19 cellular contexts compared by ENCODE assay signal in genomic region chr5:145872486-145872885, GRCh38. TPM values are rescaled to one million over a fixed set of nuclear protein-coding genes. Genes with fewer than 3 reads are reported as not detected.
DNase-seq lines count a peak whose midpoint lies in the region; TF ChIP-seq lines count a peak whose summit lies in the region.
"Had no signal": no experiment of that assay in that cellular context is flagged by ENCODE, and none has a peak within 500 bp of the region (broad histone marks: within the 10 kb centered on the region; RNA-seq: fewer than 3 reads in every experiment).

No MANE protein-coding gene starts in this region.

- DNase-seq in NCI-H1105 (lab: John Stamatoyannopoulos, UW) (peak; percentile 7), NCI-H1105 treated with DMSO at 0.1 percent for 48 hours (lab: John Stamatoyannopoulos, UW) (no peak), SJCRH30 (peak; percentile 4 to 26), retinal pigment epithelial cell (ENCODE audit: low read depth) (peak; percentile 17), tibial nerve (ENCODE audit: low spot score in 2 of 2) (no peak), OCI-M1 (lab: John Stamatoyannopoulos, UW) (no peak)
- no peak for DNase-seq in effector CD8-positive, alpha-beta T cell (lab: John Stamatoyannopoulos, UW)
- DNase-seq: DMS79 treated with DMSO at 0.1 percent for 48 hours, GDM1, GOT3, NCI-H1092, NCI-H1694 treated with DMSO at 0.1 percent for 48 hours, NCI-H510A treated with DMSO at 0.1 percent for 48 hours, SIG-M5 had no signal

- H3K4me2 ChIP-seq in KMS-11: peak overlapping the region; percentile 52
- H3K4me2 ChIP-seq: BLaER1 treated with 17β-estradiol and CSF1 and Interleukin-3, amounts not matched to agents 10 nM and 100 nM had no signal

- no peaks in the 10 kb centered on the region for H3K9me3 ChIP-seq in SJCRH30 (replicated peaks)
- H3K9me3 ChIP-seq in tibial nerve: no peaks in the 10 kb centered on the region
- H3K9me3 ChIP-seq: BLaER1 treated with 17β-estradiol and CSF1 and Interleukin-3, amounts not matched to agents 10 nM and 100 nM had no signal

- H3K4me1 ChIP-seq in KMS-11 (ENCODE audit: low read depth, poor library complexity, severe bottlenecking) (peaks cover 15% of the 10 kb centered on the region), SJCRH30 (no peaks in the 10 kb centered on the region), tibial nerve (no peaks in the 10 kb centered on the region)

- H3K9ac ChIP-seq in KMS-11: no peak overlapping the region
- H3K9ac ChIP-seq: BLaER1 treated with 17β-estradiol and CSF1 and Interleukin-3, amounts not matched to agents 10 nM and 100 nM had no signal

- no peak for TF ChIP-seq EP300 in tibial nerve (IDR thresholded peaks at IDR 0.05)

- whole genome bisulfite sequencing in tibial nerve, 2 donors: 64 to 69% methylated on average over 8 of the region's 8 CpGs

- H3K27ac ChIP-seq in KMS-11 (peak overlapping the region; percentile 45; the same call in 1 of the 2 replicates), SJCRH30 (no peak overlapping the region), tibial nerve (no peak overlapping the region)
- H3K27ac ChIP-seq: BLaER1 treated with 17β-estradiol and CSF1 and Interleukin-3, amounts not matched to agents 10 nM and 100 nM had no signal

- H3K36me3 ChIP-seq in KMS-11 (ENCODE audit: insufficient read depth): no peaks in the 10 kb centered on the region
- H3K36me3 ChIP-seq in SJCRH30: no peaks in the 10 kb centered on the region
- H3K36me3 ChIP-seq in tibial nerve: no peaks in the 10 kb centered on the region
- H3K36me3 ChIP-seq: BLaER1 treated with 17β-estradiol and CSF1 and Interleukin-3, amounts not matched to agents 10 nM and 100 nM had no signal

- TF ChIP-seq CTCF in KMS-11 (conservative IDR thresholded peaks at IDR 0.05; ENCODE audit: low read depth, low read length) (peak; percentile 35; the same call in 1 of the 2 replicates), retinal pigment epithelial cell (conservative IDR thresholded peaks at IDR 0.05; ENCODE audit: low read depth, low read length) (no peak), tibial nerve (IDR thresholded peaks at IDR 0.05) (no peak)

- H4K20me1 ChIP-seq in KMS-11 (ENCODE audit: insufficient read depth): no peaks in the 10 kb centered on the region
- H4K20me1 ChIP-seq: BLaER1 treated with 17β-estradiol and CSF1 and Interleukin-3, amounts not matched to agents 10 nM and 100 nM had no signal

- H3K4me3 ChIP-seq in KMS-11 (IDR thresholded peaks at IDR 0.05; ENCODE audit: insufficient read depth, low read depth, low read length): no peak overlapping the region
- H3K4me3 ChIP-seq in SJCRH30: no peak overlapping the region
- no peak overlapping the region for H3K4me3 ChIP-seq in retinal pigment epithelial cell (ENCODE audit: low read length)
- H3K4me3 ChIP-seq in tibial nerve: no peak overlapping the region
- H3K4me3 ChIP-seq: BLaER1 treated with 17β-estradiol and CSF1 and Interleukin-3, amounts not matched to agents 10 nM and 100 nM had no signal

- no peaks in the 10 kb centered on the region for H3K27me3 ChIP-seq in KMS-11 (ENCODE audit: insufficient read depth, low read depth)
- no peaks in the 10 kb centered on the region for H3K27me3 ChIP-seq in SJCRH30
- no peaks in the 10 kb centered on the region for H3K27me3 ChIP-seq in tibial nerve
- H3K27me3 ChIP-seq: BLaER1 treated with 17β-estradiol and CSF1 and Interleukin-3, amounts not matched to agents 10 nM and 100 nM had no signal

- peak overlapping the region; percentile 43 for H2AFZ ChIP-seq in KMS-11 (ENCODE audit: low read depth)

- TF ChIP-seq POLR2A in tibial nerve (IDR thresholded peaks at IDR 0.05): no peak

- H3K79me2 ChIP-seq in KMS-11 (ENCODE audit: insufficient read depth, low read depth): no peaks in the 10 kb centered on the region

RNA-seq across cellular contexts. Expression of gene GRXCR2, which starts 0.3 kb away (rescaled TPM):
- total RNA-seq in SJCRH30 (2014; rRNA removed; shearing (Covaris generic)): not detected in 2 replicates
- not detected for total RNA-seq in tibial nerve
- total RNA-seq: A172; HT1080; T-helper 2 cell treated with Interferon-gamma antibody and Interleukin-4, amounts not matched to agents 100 ng/mL and 5 ng/mL, for 36 hours had no signal

RNA-seq across cellular contexts. Expression of gene PRELID2, which starts 37.3 kb away (rescaled TPM):
- 0.06 TPM in 1 of 2 replicates, not detected in the other for total RNA-seq in SJCRH30 (2014; rRNA removed; shearing (Covaris generic))
- total RNA-seq in tibial nerve: 10 to 100 TPM; 10.5 to 31.7 (median 16.4) TPM

Comparison
In these comparisons a context has a peak if more than half of its experiments do, and no peak if none do; other contexts are left out.
1. DNase-seq: peak in NCI-H1105 (single experiment), SJCRH30 (2 of 2) and retinal pigment epithelial cell (single experiment); none in NCI-H1105 treated with DMSO at 0.1 percent for 48 hours (single experiment), tibial nerve (0 of 2), effector CD8-positive, alpha-beta T cell (single experiment) and OCI-M1 (single experiment).
2. RNA of gene PRELID2, which starts 37.3 kb away (total RNA-seq): 10.5 to 31.7 TPM in tibial nerve; 0.06 TPM in SJCRH30; every median in the first group is over 10 times any median in the second.